Comparison of ENCODE assay signal across 8 cellular contexts in the genomic region with DNA sequence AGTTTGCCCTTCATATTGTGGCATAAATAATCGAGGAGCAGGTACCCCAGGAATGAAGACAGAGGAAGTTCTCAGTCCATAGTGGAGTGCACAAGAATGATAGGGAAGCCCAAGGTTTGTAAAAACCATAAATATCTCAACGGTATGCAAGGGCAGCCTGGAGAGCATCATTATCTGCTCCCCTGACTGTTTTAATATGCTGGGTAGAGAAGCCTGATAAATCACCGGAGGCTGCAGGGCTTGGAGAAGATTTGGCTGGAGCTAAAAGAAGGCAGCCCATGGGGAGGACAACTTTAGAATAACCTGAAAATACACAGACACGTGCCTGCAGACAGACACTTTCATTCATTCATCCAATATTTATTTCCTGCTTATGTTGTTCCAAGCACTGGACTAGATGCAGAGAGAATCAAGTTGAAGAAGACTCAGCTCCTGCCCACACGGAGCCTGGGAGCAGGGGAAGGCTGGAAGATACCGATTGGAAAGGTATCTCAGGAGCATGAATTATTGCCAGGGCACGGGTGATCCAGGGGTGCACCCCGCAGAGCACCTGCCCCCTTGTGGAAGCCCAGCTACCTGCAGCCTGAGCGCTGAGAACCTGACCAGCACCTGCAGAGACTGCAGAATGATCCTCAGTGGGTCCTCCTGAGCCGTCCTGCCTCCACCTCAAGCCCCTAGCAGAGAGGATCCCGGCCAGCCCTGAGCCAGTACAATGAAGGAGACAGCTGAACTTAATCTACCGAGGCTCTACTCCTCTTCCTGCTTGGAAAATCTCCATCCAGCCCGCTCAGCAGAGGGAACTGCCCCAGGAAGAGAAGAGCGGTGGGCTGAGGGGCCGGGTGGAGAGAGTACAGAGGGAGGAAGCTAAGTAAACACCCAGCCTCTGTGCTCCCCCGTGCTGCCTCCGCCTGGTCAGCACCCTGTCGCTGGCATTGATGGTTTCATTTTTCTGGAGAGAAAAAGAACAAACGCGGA.
A peak's percentile ranks its signal among the peaks of the same experiment; 100 is the strongest.
DNase-seq lines count a peak whose midpoint lies in the region; ATAC-seq and TF ChIP-seq lines count a peak whose summit lies in the region.

No MANE protein-coding gene starts in this region.

- H3K27me3 ChIP-seq in SK-N-SH (ENCODE audit: insufficient read depth), result no peaks in the 10 kb centered on the region

- no peaks in the 10 kb centered on the region for H3K9me2 ChIP-seq in SK-N-SH

- no peaks in the 10 kb centered on the region for H4K20me1 ChIP-seq in SK-N-SH (ENCODE audit: insufficient read depth)

- in situ Hi-C loops in KBM-7 (cut with MboI; ENCODE audit: low pct_unique_long_range_greater_than_20kb, low sequenced_read_pairs), result no loop called here

- H2AFZ ChIP-seq in SK-N-SH (ENCODE audit: low read depth), result no peak overlapping the region

- TF ChIP-seq CTCF in SK-N-SH (IDR thresholded peaks at IDR 0.05), result peak; percentile 25; the same call in 1 of the 2 replicates

- no peaks in the 10 kb centered on the region for H3K36me3 ChIP-seq in SK-N-SH (replicated peaks in 1 of 2; ENCODE audit: control insufficient read depth in 1 of 2, insufficient read depth in 2 of 2, low read length in 1 of 2)

- POLR2A ChIA-PET in SK-N-SH (lab: Yijun Ruan, JAX), result no interaction called here

- H3K27ac ChIP-seq in SK-N-SH (ENCODE audit: low read depth in 2 of 2, low read length in 1 of 2), result no peak overlapping the region

- peak; percentile 82 for DNase-seq in SK-N-SH
- peak; percentile 39 for DNase-seq in KBM-7
- DNase-seq in T-helper 2 cell, result peak in 3 of 5 experiments; percentile 43 to 48 (median 44)
- peak; percentile 24 for DNase-seq in astrocyte of the hippocampus (ENCODE audit: low read depth, low spot score)
- DNase-seq in kidney glomerular epithelial cell (lab: John Stamatoyannopoulos, UW), result peak; percentile 4
- DNase-seq in stimulated activated CD8-positive, alpha-beta memory T cell treated with anti-CD3 and anti-CD28 coated beads, Interleukin-12 subunit alpha, Interleukin-12 subunit beta, amount 100 ng/mL, for 1 hour (ENCODE audit: low read depth), result peak; percentile 33

- H3F3A ChIP-seq in SK-N-SH (replicated peaks; ENCODE audit: insufficient read depth), result no peaks in the 10 kb centered on the region

- no peaks in the 10 kb centered on the region for H3K79me2 ChIP-seq in SK-N-SH (ENCODE audit: insufficient read depth)

- no peak for ATAC-seq in SK-N-SH treated with all-trans-retinoic acid at 6 μM for 48 hours
- no peak for ATAC-seq in HG03460 (IDR thresholded peaks at IDR 0.05; ENCODE audit: unreplicated experiment)

- peak overlapping the region in 1 of 2 experiments; percentile 23; a peak in 1 of 4 replicates for H3K4me3 ChIP-seq in SK-N-SH (ENCODE audit: low read depth in 2 of 2, low read length in 1 of 2)

- TF ChIP-seq RAD21 in SK-N-SH (IDR thresholded peaks at IDR 0.05; ENCODE audit: low read length), result peak; percentile 73

- 30% methylated on average over 19 of the region's 20 CpGs for WGBS in SK-N-SH (ENCODE audit: low lambda C conversion rate)

- no peak overlapping the region for H3K4me2 ChIP-seq in SK-N-SH

- CTCF ChIA-PET in SK-N-SH (lab: Yijun Ruan, JAX), result interaction anchor here (0.6 to 6.7 kb wide), 54 partner anchors 8 to 569 kb away, joined by 3 to 67 read pairs (median 5); partner anchors contain the start of gene SDK2

- TF ChIP-seq EP300 in SK-N-SH (IDR thresholded peaks at IDR 0.05; ENCODE audit: borderline replicate concordance in 1 of 2, low read depth in 1 of 2, low read length in 1 of 2), result no peak

- peaks cover 5% of the 10 kb centered on the region for H3K9me3 ChIP-seq in SK-N-SH

- no peaks in the 10 kb centered on the region; a peak in 1 of 4 replicates for H3K4me1 ChIP-seq in SK-N-SH (ENCODE audit: control insufficient read depth in 1 of 2, insufficient read depth in 2 of 2, low read depth in 1 of 2, low read length in 1 of 2)

- H3K9ac ChIP-seq in SK-N-SH, result no peak overlapping the region

TF ChIP-seq in SK-N-SH, 30 proteins besides CTCF, POLR2A, EP300 and RAD21:
- TF ChIP-seq SMC3 (IDR thresholded peaks at IDR 0.05; ENCODE audit: low read depth, low read length) (peak; percentile 61), CHD2 (IDR thresholded peaks at IDR 0.05; ENCODE audit: low read length, partially characterized antibody) (no peak), RXRA (IDR thresholded peaks at IDR 0.05; ENCODE audit: borderline replicate concordance, low read depth) (no peak), MAX (IDR thresholded peaks at IDR 0.05; ENCODE audit: low read depth) (no peak), MXI1 (IDR thresholded peaks at IDR 0.05; ENCODE audit: low read depth, low read length) (no peak)

TF ChIP-seq in SK-N-SH treated with all-trans-retinoic acid at 6 μM for 48 hours, 23 proteins besides CTCF, POLR2A, EP300 and RAD21:
- no peak for TF ChIP-seq RARB (CRISPR knock-in tag; IDR thresholded peaks at IDR 0.05)
- TF ChIP-seq SNAI2 (CRISPR knock-in tag; IDR thresholded peaks at IDR 0.05), result no peak
- TF ChIP-seq BACH2 (CRISPR knock-in tag; IDR thresholded peaks at IDR 0.05; ENCODE audit: borderline replicate concordance), result no peak
- no peak for TF ChIP-seq ZNF565 (CRISPR knock-in tag; conservative IDR thresholded peaks at IDR 0.05; ENCODE audit: low read depth)
- no peak for TF ChIP-seq ISL1 (CRISPR knock-in tag; IDR thresholded peaks at IDR 0.05)

Comparison
In these comparisons a context has a peak if more than half of its experiments do, and no peak if none do; other contexts are left out.
1. DNase-seq: peak in every context shown above with its lines; median percentile 82 in SK-N-SH; 44 in T-helper 2 cell; 39 in KBM-7; 33 in stimulated activated CD8-positive, alpha-beta memory T cell treated with anti-CD3 and anti-CD28 coated beads, Interleukin-12 subunit alpha, Interleukin-12 subunit beta, amount 100 ng/mL, for 1 hour; 24 in astrocyte of the hippocampus; 4 in kidney glomerular epithelial cell.